ENCODE assay signal across 8 cellular contexts in genomic region chr17:72122668-72123495, GRCh38. TPM values are rescaled to one million over a fixed set of nuclear protein-coding genes. Genes with fewer than 3 reads are reported as not detected.
DNase-seq lines count a peak whose midpoint lies in the region; ATAC-seq and TF ChIP-seq lines count a peak whose summit lies in the region.

No MANE protein-coding gene starts in this region.

- H3K27ac ChIP-seq in foreskin keratinocyte: no peak overlapping the region

- peak overlapping the region; percentile 75 for H3K4me3 ChIP-seq in choroid plexus epithelial cell (ENCODE audit: low read depth, low read length)
- peak overlapping the region; percentile 57 for H3K4me3 ChIP-seq in mucosa of stomach (ENCODE audit: low read length)

- peaks cover 8% of the 10 kb centered on the region for H3K36me3 ChIP-seq in mucosa of stomach (ENCODE audit: control insufficient read depth, insufficient read depth, low read length)

- H3K9me3 ChIP-seq in mucosa of stomach (ENCODE audit: control insufficient read depth, low read length): no peaks in the 10 kb centered on the region

- TF ChIP-seq CTCF in choroid plexus epithelial cell (conservative IDR thresholded peaks at IDR 0.05; ENCODE audit: low read depth, low read length) (no peak), foreskin keratinocyte (conservative IDR thresholded peaks at IDR 0.05) (no peak)

- ATAC-seq in HG03354 (IDR thresholded peaks at IDR 0.05; ENCODE audit: poor library complexity, severe bottlenecking, unreplicated experiment): peak; percentile 24
- ATAC-seq in foreskin keratinocyte: no peak
- no peak for ATAC-seq in HG03095 (IDR thresholded peaks at IDR 0.05; ENCODE audit: unreplicated experiment)

- H3K9ac ChIP-seq in mucosa of stomach (ENCODE audit: low read length): peak overlapping the region; percentile 93

- H3K27me3 ChIP-seq in mucosa of stomach (ENCODE audit: control insufficient read depth, insufficient read depth, low read length): peaks cover 30% of the 10 kb centered on the region
- no peaks in the 10 kb centered on the region for H3K27me3 ChIP-seq in foreskin keratinocyte

- DNase-seq in AG08395 (ENCODE audit: low spot score): peak; percentile 35
- peak; percentile 65 for DNase-seq in choroid plexus epithelial cell (ENCODE audit: low read depth)
- DNase-seq in foreskin keratinocyte: no peak
- no peak for DNase-seq in NCI-H345 treated with DMSO at 0.1 percent for 48 hours (lab: John Stamatoyannopoulos, UW; ENCODE audit: unreplicated experiment)
- no peak for DNase-seq in NCI-H2196 treated with DMSO at 0.1 percent for 48 hours (lab: John Stamatoyannopoulos, UW; ENCODE audit: unreplicated experiment)

- peaks cover 53% of the 10 kb centered on the region for H3K4me1 ChIP-seq in mucosa of stomach (ENCODE audit: control insufficient read depth, insufficient read depth, low read length)
- peaks cover 21% of the 10 kb centered on the region for H3K4me1 ChIP-seq in foreskin keratinocyte

RNA-seq across cellular contexts. Expression of gene SOX9, which starts 2.1 kb away (rescaled TPM):
- 50.5 and 66.3 TPM in 2 replicates for total RNA-seq in foreskin keratinocyte
- 24.9 and 29.1 TPM in 2 replicates for polyA plus RNA-seq in foreskin keratinocyte

Comparison
In these comparisons a context has a peak if more than half of its experiments do, and no peak if none do; other contexts are left out.
1. DNase-seq: peak in AG08395 (single experiment) and choroid plexus epithelial cell (single experiment); none in foreskin keratinocyte (0 of 2), NCI-H345 treated with DMSO at 0.1 percent for 48 hours (single experiment) and NCI-H2196 treated with DMSO at 0.1 percent for 48 hours (single experiment).